Comparison of ENCODE assay signal across 11 cellular contexts in genomic region chr14:102262894-102263462, GRCh38. TPM values are rescaled to one million over a fixed set of nuclear protein-coding genes. Genes with fewer than 3 reads are reported as not detected.
DNase-seq lines count a peak whose midpoint lies in the region; ATAC-seq, FAIRE-seq and TF ChIP-seq lines count a peak whose summit lies in the region.
"Had no signal": no experiment of that assay in that cellular context is flagged by ENCODE, and none has a peak within 500 bp of the region (broad histone marks: within the 10 kb centered on the region; RNA-seq: fewer than 3 reads in every experiment).

No MANE protein-coding gene starts in this region.

- DNase-seq in COLO829 (ENCODE audit: low spot score) (peak; percentile 95), NCI-H1048 (lab: John Stamatoyannopoulos, UW) (peak; percentile 43), astrocyte (ENCODE audit: low read depth) (peak; percentile 66), islet precursor cell (peak; percentile 94), Kasumi-1 (lab: John Stamatoyannopoulos, UW) (no peak)
- no peak for DNase-seq in activated CD4-positive, alpha-beta T cell treated with anti-CD3 and anti-CD28 coated beads, Interleukin-2, amount 50 U/mL, for 48 hours
- DNase-seq: CD4-positive, CD25-positive, alpha-beta regulatory T cell; SIG-M5 had no signal

- H3K36me3 ChIP-seq in astrocyte (ENCODE audit: insufficient read depth, low read length) = no peaks in the 10 kb centered on the region
- H3K36me3 ChIP-seq: thoracic aorta had no signal

- H3K36me3 Mint-ChIP-seq in astrocyte (ENCODE audit: low read depth, unreplicated experiment) = no peaks in the 10 kb centered on the region
- H3K36me3 Mint-ChIP-seq: CD4-positive, CD25-positive, alpha-beta regulatory T cell had no signal

- no peak for TF ChIP-seq CTCF in astrocyte (IDR thresholded peaks at IDR 0.05; ENCODE audit: insufficient read depth, low read depth, low read length)

- H3K4me3 Mint-ChIP-seq in astrocyte (ENCODE audit: unreplicated experiment) = no peak overlapping the region
- H3K4me3 Mint-ChIP-seq: CD4-positive, CD25-positive, alpha-beta regulatory T cell had no signal

- H3K9me3 ChIP-seq in astrocyte (ENCODE audit: insufficient read depth, low read depth, low read length) = no peaks in the 10 kb centered on the region
- H3K9me3 ChIP-seq: thoracic aorta had no signal

- H3K79me2 ChIP-seq in astrocyte (ENCODE audit: insufficient read depth, low read length) = no peaks in the 10 kb centered on the region

- H3K4me2 ChIP-seq in astrocyte (ENCODE audit: low read length) = peak overlapping the region; percentile 24

- no peaks in the 10 kb centered on the region for H4K20me1 ChIP-seq in astrocyte (ENCODE audit: insufficient read depth, low read length)

- H3K4me1 ChIP-seq in astrocyte (ENCODE audit: insufficient read depth, low read length) = peaks cover 12% of the 10 kb centered on the region

- ATAC-seq in HG03439 (IDR thresholded peaks at IDR 0.05; ENCODE audit: unreplicated experiment) (no peak), GM18858 (IDR thresholded peaks at IDR 0.05; ENCODE audit: unreplicated experiment) (no peak)

- no peak for FAIRE-seq in astrocyte (lab: Jason Lieb, UNC)

- no peaks in the 10 kb centered on the region for H3K9me3 Mint-ChIP-seq in astrocyte (ENCODE audit: unreplicated experiment)
- H3K9me3 Mint-ChIP-seq: CD4-positive, CD25-positive, alpha-beta regulatory T cell had no signal

- no peaks in the 10 kb centered on the region for H3K27me3 ChIP-seq in astrocyte (ENCODE audit: insufficient read depth, low read length)

- no peak overlapping the region for H3K4me3 ChIP-seq in astrocyte (ENCODE audit: insufficient read depth, low read depth, low read length)
- H3K4me3 ChIP-seq: thoracic aorta had no signal

- peak overlapping the region; percentile 61 for H3K9ac ChIP-seq in astrocyte (ENCODE audit: low read length)

- H3K27ac Mint-ChIP-seq in astrocyte (ENCODE audit: unreplicated experiment) = no peak overlapping the region
- H3K27ac Mint-ChIP-seq: CD4-positive, CD25-positive, alpha-beta regulatory T cell had no signal

- H2AFZ ChIP-seq in astrocyte (ENCODE audit: low read depth, low read length) = peak overlapping the region; percentile 35

- H3K4me1 Mint-ChIP-seq in astrocyte (ENCODE audit: low read depth, unreplicated experiment) = peaks cover 3% of the 10 kb centered on the region
- H3K4me1 Mint-ChIP-seq: CD4-positive, CD25-positive, alpha-beta regulatory T cell had no signal

- H3K27me3 Mint-ChIP-seq in astrocyte (ENCODE audit: low read depth, unreplicated experiment) = no peaks in the 10 kb centered on the region
- H3K27me3 Mint-ChIP-seq: CD4-positive, CD25-positive, alpha-beta regulatory T cell had no signal

- peak overlapping the region; percentile 70 for H3K27ac ChIP-seq in astrocyte (ENCODE audit: low read depth, low read length)
- H3K27ac ChIP-seq: thoracic aorta had no signal

RNA-seq across cellular contexts. Expression of gene MOK, which starts 42.0 kb away (rescaled TPM):
- total RNA-seq in astrocyte = 8.3 and 9.3 TPM in 2 replicates

RNA-seq across cellular contexts. Expression of gene ZNF839, which starts 56.6 kb away (rescaled TPM):
- 7.8 and 8.0 TPM in 2 replicates for total RNA-seq in astrocyte

Comparison
In these comparisons a context has a peak if more than half of its experiments do, and no peak if none do; other contexts are left out.
1. DNase-seq: peak in COLO829 (single experiment), NCI-H1048 (single experiment), astrocyte (single experiment) and islet precursor cell (single experiment); none in activated CD4-positive, alpha-beta T cell treated with anti-CD3 and anti-CD28 coated beads, Interleukin-2, amount 50 U/mL, for 48 hours (0 of 2) and Kasumi-1 (0 of 2).